Comparison of ENCODE assay signal across 8 cellular contexts in the genomic region with DNA sequence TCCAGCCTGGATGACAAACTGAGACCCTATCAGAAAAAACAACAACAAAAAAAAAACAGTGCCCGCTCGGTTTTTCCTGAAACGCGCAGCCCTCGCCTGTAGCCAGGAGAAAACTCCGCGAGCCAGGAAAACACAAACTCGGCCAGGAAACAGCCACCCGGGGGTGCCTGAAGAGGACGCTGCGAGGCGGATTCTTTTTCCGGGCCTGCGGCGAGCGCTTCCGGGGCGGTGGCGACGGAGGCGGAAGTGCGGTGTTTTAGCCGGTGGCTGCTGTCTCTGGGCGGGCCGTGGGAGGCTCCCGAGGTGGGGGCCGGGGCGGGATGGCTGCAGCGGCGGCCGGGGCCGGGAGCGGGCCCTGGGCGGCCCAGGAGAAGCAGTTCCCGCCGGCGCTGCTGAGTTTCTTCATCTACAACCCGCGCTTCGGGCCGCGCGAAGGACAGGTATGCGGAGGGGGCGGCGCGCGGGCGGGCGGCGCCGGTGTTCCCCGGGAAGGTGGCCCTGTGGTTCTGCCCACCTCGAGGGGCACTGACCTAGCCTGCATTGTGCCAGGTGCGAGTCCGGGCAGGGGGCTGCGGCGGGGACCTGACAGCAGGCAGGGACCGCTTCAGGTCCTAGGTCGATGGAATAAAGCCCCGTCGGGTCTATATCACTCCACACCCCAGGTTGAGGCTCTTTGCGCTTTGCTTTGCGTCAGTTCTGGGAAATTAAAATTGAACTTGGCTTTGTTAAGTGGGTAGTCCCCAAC. TPM values are rescaled to one million over a fixed set of nuclear protein-coding genes. Genes with fewer than 3 reads are reported as not detected.
A peak's percentile ranks its signal among the peaks of the same experiment; 100 is the strongest.
DNase-seq lines count a peak whose midpoint lies in the region; ATAC-seq and TF ChIP-seq lines count a peak whose summit lies in the region.
"Not testable (repeated sequence)": the region's sequence is repeated elsewhere in the genome, so short reads cannot be mapped to it uniquely, and the experiment has no call there.

A gene (plus strand): TSS at position 254 of the 745 bp plus-strand sequence. CDS start 67 bp downstream, at position 321.

- TF ChIP-seq POLR2A in erythroblast (IDR thresholded peaks at IDR 0.05; ENCODE audit: low read length): not testable (repeated sequence)

- peak; percentile 94 for ATAC-seq in GM21367 (IDR thresholded peaks at IDR 0.05; ENCODE audit: unreplicated experiment)

- DNase-seq in D341Med (ENCODE audit: low spot score): peak; percentile 79
- DNase-seq in HS-5 (ENCODE audit: low read depth): peak; percentile 29
- peak; percentile 81 for DNase-seq in activated T-cell treated with anti-CD3 and anti-CD28 coated beads for 48 hours (ENCODE audit: low read depth)
- peak; percentile 79 for DNase-seq in erythroblast (lab: John Stamatoyannopoulos, UW)
- peak; percentile 29 for DNase-seq in mucosa of gallbladder (ENCODE audit: low spot score)
- peak; percentile 49 to 80 for DNase-seq in stimulated activated CD8-positive, alpha-beta memory T cell treated with anti-CD3 and anti-CD28 coated beads, Interleukin-2, amount 100 ng/mL, for 48 hours (ENCODE audit: low read depth in 2 of 2)

TF ChIP-seq in PFSK-1, 5 proteins besides CTCF, POLR2A, EP300 and RAD21:
- TF ChIP-seq POLR2AphosphoS5 (IDR thresholded peaks at IDR 0.05; ENCODE audit: low read depth, low read length): 0 out of 2 replicates have a peak, but pooled peaks have one; percentile 29
TF ChIP-seq in PFSK-1: peak in this region for 1; not testable (repeated sequence) for 4.

RNA-seq across cellular contexts. Expression of the gene that starts here (rescaled TPM):
- polyA plus RNA-seq in PFSK-1 (2012; ENCODE audit: insufficient read length, low read depth): 48.6 TPM
- 48.6 TPM for total RNA-seq in mucosa of gallbladder

Comparison
In these comparisons a context has a peak if more than half of its experiments do, and no peak if none do; other contexts are left out.
1. Peak in every context shown above with its lines: DNase-seq and ATAC-seq.
2. DNase-seq: peak in every context shown above with its lines; median percentile 81 in activated T-cell treated with anti-CD3 and anti-CD28 coated beads for 48 hours; 79 in D341Med; 79 in erythroblast; 64 in stimulated activated CD8-positive, alpha-beta memory T cell treated with anti-CD3 and anti-CD28 coated beads, Interleukin-2, amount 100 ng/mL, for 48 hours; 29 in HS-5; 29 in mucosa of gallbladder.